Comparison of ENCODE assay signal across 7 cellular contexts in the genomic region with DNA sequence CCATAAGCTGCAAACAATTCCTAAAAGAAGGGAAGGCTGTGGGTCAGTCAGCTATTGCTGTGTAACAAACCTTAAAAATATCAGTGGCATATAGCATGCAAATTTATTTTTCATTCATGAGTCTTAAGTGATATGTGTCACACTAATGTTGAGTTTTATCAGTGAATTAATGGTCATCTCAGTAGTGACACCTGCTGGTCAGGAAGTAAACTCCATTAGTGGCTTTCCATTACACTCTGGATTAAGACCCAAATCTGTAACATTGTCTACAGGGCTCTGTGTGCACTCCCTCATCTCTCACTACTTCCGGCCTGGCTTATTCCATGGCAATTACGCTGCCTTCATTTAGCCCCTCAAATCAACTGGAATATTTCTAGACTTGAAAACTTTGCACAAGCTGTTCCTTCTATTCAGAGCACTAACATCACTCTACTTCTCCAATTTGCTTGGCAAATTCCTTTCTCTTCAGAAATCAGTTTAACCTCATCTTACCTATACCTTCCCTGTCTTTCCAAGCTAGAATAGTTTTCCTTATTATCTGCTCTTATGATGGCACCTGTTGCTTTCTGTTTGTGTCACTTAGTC.
A peak's percentile ranks its signal among the peaks of the same experiment; 100 is the strongest.
DNase-seq lines count a peak whose midpoint lies in the region; ATAC-seq and TF ChIP-seq lines count a peak whose summit lies in the region.

No MANE protein-coding gene starts in this region.

- TF ChIP-seq RAD21 in liver (IDR thresholded peaks at IDR 0.05): peak; percentile 65 to 79

- H3K4me3 Mint-ChIP-seq in activated T-cell treated with anti-CD3 and anti-CD28 coated beads, Interleukin-2, amount 50 U/mL, for 4 hours: no peak overlapping the region

- in situ Hi-C loops in astrocyte of the cerebellum (cut with HindIII; ENCODE audit: low sequenced_read_pairs): no loop called here

- peaks cover 3% of the 10 kb centered on the region for H3K9me3 Mint-ChIP-seq in activated T-cell treated with anti-CD3 and anti-CD28 coated beads, Interleukin-2, amount 50 U/mL, for 4 hours

- H3K27ac ChIP-seq in Karpas-422 (ENCODE audit: low read length): no peak overlapping the region
- H3K27ac ChIP-seq in liver (ENCODE audit: low read depth in 1 of 2, low read length in 2 of 2): no peak overlapping the region

- H3K9me3 ChIP-seq in Karpas-422 (ENCODE audit: low read length) (no peaks in the 10 kb centered on the region), liver (ENCODE audit: control insufficient read depth in 4 of 4, low read length in 3 of 4) (peaks cover 0 to 1% (median 0%) of the 10 kb centered on the region in 4 donors)

- no peak overlapping the region for H3K4me2 ChIP-seq in Karpas-422 (ENCODE audit: low read depth, low read length, poor library complexity, severe bottlenecking)

- WGBS in liver: 32% methylated on average over 2 of the region's 2 CpGs

- H3K79me2 ChIP-seq in Karpas-422 (ENCODE audit: low read length): no peaks in the 10 kb centered on the region

- H3K4me3 ChIP-seq in Karpas-422 (ENCODE audit: low read length): no peak overlapping the region
- H3K4me3 ChIP-seq in astrocyte of the cerebellum (ENCODE audit: low read depth, low read length): no peak overlapping the region
- H3K4me3 ChIP-seq in liver (ENCODE audit: low read depth in 1 of 3, low read length in 3 of 3): no peak overlapping the region

- peak; percentile 84 for ATAC-seq in GM21367 (IDR thresholded peaks at IDR 0.05; ENCODE audit: unreplicated experiment)
- no peak for ATAC-seq in activated T-cell treated with anti-CD3 and anti-CD28 coated beads, Interleukin-2, amount 50 U/mL, for 4 hours

- H4K20me1 ChIP-seq in Karpas-422 (ENCODE audit: insufficient read depth, low read depth, low read length): no peaks in the 10 kb centered on the region

- H3K9ac ChIP-seq in Karpas-422 (ENCODE audit: low read length) (no peak overlapping the region), liver (ENCODE audit: low read depth in 1 of 2, low read length in 2 of 2) (no peak overlapping the region)

- no peaks in the 10 kb centered on the region for H3K27me3 Mint-ChIP-seq in activated T-cell treated with anti-CD3 and anti-CD28 coated beads, Interleukin-2, amount 50 U/mL, for 4 hours (ENCODE audit: low read depth)

- H3K9me2 ChIP-seq in Karpas-422 (replicated peaks; ENCODE audit: insufficient read depth, low read length): no peaks in the 10 kb centered on the region

- H2AFZ ChIP-seq in Karpas-422 (ENCODE audit: low read length): no peak overlapping the region

- no peaks in the 10 kb centered on the region for H3K4me1 ChIP-seq in Karpas-422 (ENCODE audit: low read length)
- no peaks in the 10 kb centered on the region for H3K4me1 ChIP-seq in liver (ENCODE audit: control insufficient read depth in 4 of 4, insufficient read depth in 4 of 4, low read length in 3 of 4)

- DNase-seq in GM03348 (ENCODE audit: low spot score) (peak; percentile 60), Karpas-422 (peak; percentile 76), astrocyte of the cerebellum (ENCODE audit: low read depth) (peak; percentile 16), NK-92 (lab: John Stamatoyannopoulos, UW; ENCODE audit: unreplicated experiment) (no peak)
- DNase-seq in activated T-cell treated with anti-CD3 and anti-CD28 coated beads, Interleukin-2, amount 50 U/mL, for 4 hours: no peak

- H3K36me3 Mint-ChIP-seq in activated T-cell treated with anti-CD3 and anti-CD28 coated beads, Interleukin-2, amount 50 U/mL, for 4 hours (ENCODE audit: insufficient read depth): no peaks in the 10 kb centered on the region

- TF ChIP-seq CTCF in astrocyte of the cerebellum (IDR thresholded peaks at IDR 0.05; ENCODE audit: low read depth, low read length, missing control alignments): peak; percentile 63
- peak; percentile 70 for TF ChIP-seq CTCF in liver (IDR thresholded peaks at IDR 0.05; ENCODE audit: low read depth, low read length, missing input control)

- H3K27me3 ChIP-seq in Karpas-422 (ENCODE audit: low read length) (no peaks in the 10 kb centered on the region), liver (ENCODE audit: control insufficient read depth in 4 of 4, insufficient read depth in 4 of 4, low read length in 3 of 4) (no peaks in the 10 kb centered on the region)

- H3K4me1 Mint-ChIP-seq in activated T-cell treated with anti-CD3 and anti-CD28 coated beads, Interleukin-2, amount 50 U/mL, for 4 hours (ENCODE audit: low read depth): no peaks in the 10 kb centered on the region

- H3K36me3 ChIP-seq in Karpas-422 (ENCODE audit: insufficient read depth, low read length): no peaks in the 10 kb centered on the region
- H3K36me3 ChIP-seq in liver (ENCODE audit: control insufficient read depth in 4 of 4, insufficient read depth in 3 of 4, low read depth in 1 of 4, low read length in 3 of 4): no peaks in the 10 kb centered on the region

TF ChIP-seq in liver, 16 proteins besides CTCF, POLR2A, EP300 and RAD21:
- TF ChIP-seq, protein P1, sequence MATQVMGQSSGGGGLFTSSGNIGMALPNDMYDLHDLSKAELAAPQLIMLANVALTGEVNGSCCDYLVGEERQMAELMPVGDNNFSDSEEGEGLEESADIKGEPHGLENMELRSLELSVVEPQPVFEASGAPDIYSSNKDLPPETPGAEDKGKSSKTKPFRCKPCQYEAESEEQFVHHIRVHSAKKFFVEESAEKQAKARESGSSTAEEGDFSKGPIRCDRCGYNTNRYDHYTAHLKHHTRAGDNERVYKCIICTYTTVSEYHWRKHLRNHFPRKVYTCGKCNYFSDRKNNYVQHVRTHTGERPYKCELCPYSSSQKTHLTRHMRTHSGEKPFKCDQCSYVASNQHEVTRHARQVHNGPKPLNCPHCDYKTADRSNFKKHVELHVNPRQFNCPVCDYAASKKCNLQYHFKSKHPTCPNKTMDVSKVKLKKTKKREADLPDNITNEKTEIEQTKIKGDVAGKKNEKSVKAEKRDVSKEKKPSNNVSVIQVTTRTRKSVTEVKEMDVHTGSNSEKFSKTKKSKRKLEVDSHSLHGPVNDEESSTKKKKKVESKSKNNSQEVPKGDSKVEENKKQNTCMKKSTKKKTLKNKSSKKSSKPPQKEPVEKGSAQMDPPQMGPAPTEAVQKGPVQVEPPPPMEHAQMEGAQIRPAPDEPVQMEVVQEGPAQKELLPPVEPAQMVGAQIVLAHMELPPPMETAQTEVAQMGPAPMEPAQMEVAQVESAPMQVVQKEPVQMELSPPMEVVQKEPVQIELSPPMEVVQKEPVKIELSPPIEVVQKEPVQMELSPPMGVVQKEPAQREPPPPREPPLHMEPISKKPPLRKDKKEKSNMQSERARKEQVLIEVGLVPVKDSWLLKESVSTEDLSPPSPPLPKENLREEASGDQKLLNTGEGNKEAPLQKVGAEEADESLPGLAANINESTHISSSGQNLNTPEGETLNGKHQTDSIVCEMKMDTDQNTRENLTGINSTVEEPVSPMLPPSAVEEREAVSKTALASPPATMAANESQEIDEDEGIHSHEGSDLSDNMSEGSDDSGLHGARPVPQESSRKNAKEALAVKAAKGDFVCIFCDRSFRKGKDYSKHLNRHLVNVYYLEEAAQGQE (IDR thresholded peaks at IDR 0.05): no peak
- no peak for TF ChIP-seq RXRA (IDR thresholded peaks at IDR 0.05)
- no peak for TF ChIP-seq ZBTB33 (IDR thresholded peaks at IDR 0.05)
- no peak for TF ChIP-seq FOXA1 (IDR thresholded peaks at IDR 0.05)
TF ChIP-seq in liver: peak in this region for 0.

Comparison
In these comparisons a context has a peak if more than half of its experiments do, and no peak if none do; other contexts are left out.
1. DNase-seq: peak in GM03348 (single experiment), Karpas-422 (single experiment) and astrocyte of the cerebellum (single experiment); none in activated T-cell treated with anti-CD3 and anti-CD28 coated beads, Interleukin-2, amount 50 U/mL, for 4 hours (single experiment) and NK-92 (single experiment).